In genomic region chr10:28959850-28960501, GRCh38 we compare ENCODE assay signal across 10 cellular contexts.
"Had no signal": no experiment of that assay in that cellular context is flagged by ENCODE, and none has a peak within 500 bp of the region (broad histone marks: within the 10 kb centered on the region; RNA-seq: fewer than 3 reads in every experiment).

No MANE protein-coding gene starts in this region.

- DNase-seq: activated CD4-positive, alpha-beta T cell treated with anti-CD3 and anti-CD28 coated beads, Interleukin-2, amount 10 ng/mL, durations not matched to agents 7 days and 5 days; activated CD8-positive, alpha-beta memory T cell treated with anti-CD3 and anti-CD28 coated beads, Interleukin-2, amount 50 U/mL, for 48 hours; activated naive CD8-positive, alpha-beta T cell treated with anti-CD3 and anti-CD28 coated beads, Interleukin-2, amount 10 ng/mL, durations not matched to agents 7 days and 5 days; effector memory CD4-positive, alpha-beta T cell; foreskin melanocyte; left colon; naive thymus-derived CD4-positive, alpha-beta T cell; pancreas; stimulated activated naive CD8-positive, alpha-beta T cell treated with anti-CD3 and anti-CD28 coated beads, Interleukin-15, amount 100 ng/mL, for 72 hours; upper lobe of right lung had no signal

- H3K4me1 ChIP-seq: pancreas, upper lobe of right lung had no signal

- H3K27ac ChIP-seq: pancreas, upper lobe of right lung had no signal

- ATAC-seq: left colon; naive thymus-derived CD4-positive, alpha-beta T cell; pancreas; stimulated activated naive CD8-positive, alpha-beta T cell treated with anti-CD3 and anti-CD28 coated beads, Interleukin-15, amount 100 ng/mL, for 72 hours; upper lobe of right lung had no signal

- H3K36me3 ChIP-seq: pancreas, upper lobe of right lung had no signal

- H3K4me3 ChIP-seq: pancreas, upper lobe of right lung had no signal

- H3K9me3 ChIP-seq: pancreas, upper lobe of right lung had no signal

- H3K27me3 ChIP-seq: upper lobe of right lung had no signal
